2 cellular contexts compared by ENCODE assay signal in the genomic region with DNA sequence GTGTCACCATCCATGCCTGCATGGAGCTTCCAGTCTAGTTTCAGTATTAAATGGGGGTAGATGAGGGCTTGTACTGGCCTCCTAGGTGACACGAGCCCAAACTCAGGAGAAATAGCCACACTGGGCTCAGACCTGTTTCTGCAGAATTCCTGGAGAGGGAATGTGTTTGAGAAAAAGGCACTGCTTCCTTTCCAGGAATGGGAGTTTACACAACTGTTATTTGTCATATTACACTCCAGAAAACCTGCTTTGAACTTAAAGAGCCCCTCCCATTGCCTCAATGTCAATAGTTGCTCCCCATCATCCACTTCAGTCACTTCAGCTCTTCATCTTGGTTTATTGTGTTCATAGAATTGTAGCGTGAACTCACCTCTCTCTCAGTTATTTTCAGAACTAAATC.
TF ChIP-seq lines count a peak whose summit lies in the region.

No MANE protein-coding gene starts in this region.

TF ChIP-seq in GM23338, 12 proteins besides CTCF, POLR2A, EP300 and RAD21 (continued from another document):
- TF ChIP-seq, protein P1, sequence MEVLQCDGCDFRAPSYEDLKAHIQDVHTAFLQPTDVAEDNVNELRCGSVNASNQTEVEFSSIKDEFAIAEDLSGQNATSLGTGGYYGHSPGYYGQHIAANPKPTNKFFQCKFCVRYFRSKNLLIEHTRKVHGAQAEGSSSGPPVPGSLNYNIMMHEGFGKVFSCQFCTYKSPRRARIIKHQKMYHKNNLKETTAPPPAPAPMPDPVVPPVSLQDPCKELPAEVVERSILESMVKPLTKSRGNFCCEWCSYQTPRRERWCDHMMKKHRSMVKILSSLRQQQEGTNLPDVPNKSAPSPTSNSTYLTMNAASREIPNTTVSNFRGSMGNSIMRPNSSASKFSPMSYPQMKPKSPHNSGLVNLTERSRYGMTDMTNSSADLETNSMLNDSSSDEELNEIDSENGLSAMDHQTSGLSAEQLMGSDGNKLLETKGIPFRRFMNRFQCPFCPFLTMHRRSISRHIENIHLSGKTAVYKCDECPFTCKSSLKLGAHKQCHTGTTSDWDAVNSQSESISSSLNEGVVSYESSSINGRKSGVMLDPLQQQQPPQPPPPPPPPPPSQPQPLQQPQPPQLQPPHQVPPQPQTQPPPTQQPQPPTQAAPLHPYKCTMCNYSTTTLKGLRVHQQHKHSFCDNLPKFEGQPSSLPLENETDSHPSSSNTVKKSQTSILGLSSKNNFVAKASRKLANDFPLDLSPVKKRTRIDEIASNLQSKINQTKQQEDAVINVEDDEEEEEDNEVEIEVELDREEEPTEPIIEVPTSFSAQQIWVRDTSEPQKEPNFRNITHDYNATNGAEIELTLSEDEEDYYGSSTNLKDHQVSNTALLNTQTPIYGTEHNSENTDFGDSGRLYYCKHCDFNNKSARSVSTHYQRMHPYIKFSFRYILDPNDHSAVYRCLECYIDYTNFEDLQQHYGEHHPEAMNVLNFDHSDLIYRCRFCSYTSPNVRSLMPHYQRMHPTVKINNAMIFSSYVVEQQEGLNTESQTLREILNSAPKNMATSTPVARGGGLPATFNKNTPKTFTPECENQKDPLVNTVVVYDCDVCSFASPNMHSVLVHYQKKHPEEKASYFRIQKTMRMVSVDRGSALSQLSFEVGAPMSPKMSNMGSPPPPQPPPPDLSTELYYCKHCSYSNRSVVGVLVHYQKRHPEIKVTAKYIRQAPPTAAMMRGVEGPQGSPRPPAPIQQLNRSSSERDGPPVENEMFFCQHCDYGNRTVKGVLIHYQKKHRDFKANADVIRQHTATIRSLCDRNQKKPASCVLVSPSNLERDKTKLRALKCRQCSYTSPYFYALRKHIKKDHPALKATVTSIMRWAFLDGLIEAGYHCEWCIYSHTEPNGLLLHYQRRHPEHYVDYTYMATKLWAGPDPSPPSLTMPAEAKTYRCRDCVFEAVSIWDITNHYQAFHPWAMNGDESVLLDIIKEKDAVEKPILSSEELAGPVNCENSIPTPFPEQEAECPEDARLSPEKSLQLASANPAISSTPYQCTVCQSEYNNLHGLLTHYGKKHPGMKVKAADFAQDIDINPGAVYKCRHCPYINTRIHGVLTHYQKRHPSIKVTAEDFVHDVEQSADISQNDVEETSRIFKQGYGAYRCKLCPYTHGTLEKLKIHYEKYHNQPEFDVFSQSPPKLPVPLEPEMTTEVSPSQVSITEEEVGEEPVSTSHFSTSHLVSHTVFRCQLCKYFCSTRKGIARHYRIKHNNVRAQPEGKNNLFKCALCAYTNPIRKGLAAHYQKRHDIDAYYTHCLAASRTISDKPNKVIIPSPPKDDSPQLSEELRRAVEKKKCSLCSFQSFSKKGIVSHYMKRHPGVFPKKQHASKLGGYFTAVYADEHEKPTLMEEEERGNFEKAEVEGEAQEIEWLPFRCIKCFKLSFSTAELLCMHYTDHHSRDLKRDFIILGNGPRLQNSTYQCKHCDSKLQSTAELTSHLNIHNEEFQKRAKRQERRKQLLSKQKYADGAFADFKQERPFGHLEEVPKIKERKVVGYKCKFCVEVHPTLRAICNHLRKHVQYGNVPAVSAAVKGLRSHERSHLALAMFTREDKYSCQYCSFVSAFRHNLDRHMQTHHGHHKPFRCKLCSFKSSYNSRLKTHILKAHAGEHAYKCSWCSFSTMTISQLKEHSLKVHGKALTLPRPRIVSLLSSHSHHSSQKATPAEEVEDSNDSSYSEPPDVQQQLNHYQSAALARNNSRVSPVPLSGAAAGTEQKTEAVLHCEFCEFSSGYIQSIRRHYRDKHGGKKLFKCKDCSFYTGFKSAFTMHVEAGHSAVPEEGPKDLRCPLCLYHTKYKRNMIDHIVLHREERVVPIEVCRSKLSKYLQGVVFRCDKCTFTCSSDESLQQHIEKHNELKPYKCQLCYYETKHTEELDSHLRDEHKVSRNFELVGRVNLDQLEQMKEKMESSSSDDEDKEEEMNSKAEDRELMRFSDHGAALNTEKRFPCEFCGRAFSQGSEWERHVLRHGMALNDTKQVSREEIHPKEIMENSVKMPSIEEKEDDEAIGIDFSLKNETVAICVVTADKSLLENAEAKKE (CRISPR knock-in tag; IDR thresholded peaks at IDR 0.05) = no peak
- TF ChIP-seq POLR2AphosphoS5 (IDR thresholded peaks at IDR 0.05; ENCODE audit: low read depth) = no peak
- TF ChIP-seq, protein P2, sequence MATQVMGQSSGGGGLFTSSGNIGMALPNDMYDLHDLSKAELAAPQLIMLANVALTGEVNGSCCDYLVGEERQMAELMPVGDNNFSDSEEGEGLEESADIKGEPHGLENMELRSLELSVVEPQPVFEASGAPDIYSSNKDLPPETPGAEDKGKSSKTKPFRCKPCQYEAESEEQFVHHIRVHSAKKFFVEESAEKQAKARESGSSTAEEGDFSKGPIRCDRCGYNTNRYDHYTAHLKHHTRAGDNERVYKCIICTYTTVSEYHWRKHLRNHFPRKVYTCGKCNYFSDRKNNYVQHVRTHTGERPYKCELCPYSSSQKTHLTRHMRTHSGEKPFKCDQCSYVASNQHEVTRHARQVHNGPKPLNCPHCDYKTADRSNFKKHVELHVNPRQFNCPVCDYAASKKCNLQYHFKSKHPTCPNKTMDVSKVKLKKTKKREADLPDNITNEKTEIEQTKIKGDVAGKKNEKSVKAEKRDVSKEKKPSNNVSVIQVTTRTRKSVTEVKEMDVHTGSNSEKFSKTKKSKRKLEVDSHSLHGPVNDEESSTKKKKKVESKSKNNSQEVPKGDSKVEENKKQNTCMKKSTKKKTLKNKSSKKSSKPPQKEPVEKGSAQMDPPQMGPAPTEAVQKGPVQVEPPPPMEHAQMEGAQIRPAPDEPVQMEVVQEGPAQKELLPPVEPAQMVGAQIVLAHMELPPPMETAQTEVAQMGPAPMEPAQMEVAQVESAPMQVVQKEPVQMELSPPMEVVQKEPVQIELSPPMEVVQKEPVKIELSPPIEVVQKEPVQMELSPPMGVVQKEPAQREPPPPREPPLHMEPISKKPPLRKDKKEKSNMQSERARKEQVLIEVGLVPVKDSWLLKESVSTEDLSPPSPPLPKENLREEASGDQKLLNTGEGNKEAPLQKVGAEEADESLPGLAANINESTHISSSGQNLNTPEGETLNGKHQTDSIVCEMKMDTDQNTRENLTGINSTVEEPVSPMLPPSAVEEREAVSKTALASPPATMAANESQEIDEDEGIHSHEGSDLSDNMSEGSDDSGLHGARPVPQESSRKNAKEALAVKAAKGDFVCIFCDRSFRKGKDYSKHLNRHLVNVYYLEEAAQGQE (IDR thresholded peaks at IDR 0.05; ENCODE audit: unreplicated experiment) = no peak
- no peak for TF ChIP-seq JUNB (IDR thresholded peaks at IDR 0.05; ENCODE audit: unreplicated experiment)
- TF ChIP-seq CREB1 (CRISPR knock-in tag; IDR thresholded peaks at IDR 0.05; ENCODE audit: low read depth) = no peak
- TF ChIP-seq STAT1 (IDR thresholded peaks at IDR 0.05; ENCODE audit: unreplicated experiment) = no peak

TF ChIP-seq in SK-N-SH, 30 proteins besides CTCF, POLR2A, EP300 and RAD21 (continued from another document):
- TF ChIP-seq, protein P3, sequence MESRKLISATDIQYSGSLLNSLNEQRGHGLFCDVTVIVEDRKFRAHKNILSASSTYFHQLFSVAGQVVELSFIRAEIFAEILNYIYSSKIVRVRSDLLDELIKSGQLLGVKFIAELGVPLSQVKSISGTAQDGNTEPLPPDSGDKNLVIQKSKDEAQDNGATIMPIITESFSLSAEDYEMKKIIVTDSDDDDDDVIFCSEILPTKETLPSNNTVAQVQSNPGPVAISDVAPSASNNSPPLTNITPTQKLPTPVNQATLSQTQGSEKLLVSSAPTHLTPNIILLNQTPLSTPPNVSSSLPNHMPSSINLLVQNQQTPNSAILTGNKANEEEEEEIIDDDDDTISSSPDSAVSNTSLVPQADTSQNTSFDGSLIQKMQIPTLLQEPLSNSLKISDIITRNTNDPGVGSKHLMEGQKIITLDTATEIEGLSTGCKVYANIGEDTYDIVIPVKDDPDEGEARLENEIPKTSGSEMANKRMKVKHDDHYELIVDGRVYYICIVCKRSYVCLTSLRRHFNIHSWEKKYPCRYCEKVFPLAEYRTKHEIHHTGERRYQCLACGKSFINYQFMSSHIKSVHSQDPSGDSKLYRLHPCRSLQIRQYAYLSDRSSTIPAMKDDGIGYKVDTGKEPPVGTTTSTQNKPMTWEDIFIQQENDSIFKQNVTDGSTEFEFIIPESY (IDR thresholded peaks at IDR 0.05; ENCODE audit: borderline replicate concordance, low read depth) = no peak
- TF ChIP-seq CHD2 (IDR thresholded peaks at IDR 0.05; ENCODE audit: low read length, partially characterized antibody) = no peak
- TF ChIP-seq FOXJ3 (CRISPR knock-in tag; IDR thresholded peaks at IDR 0.05) = no peak
